Comparison of ENCODE assay signal across 8 cellular contexts in genomic region chr2:231557571-231558217, GRCh38. TPM values are rescaled to one million over a fixed set of nuclear protein-coding genes. Genes with fewer than 3 reads are reported as not detected.
DNase-seq lines count a peak whose midpoint lies in the region; ATAC-seq and TF ChIP-seq lines count a peak whose summit lies in the region.

No MANE protein-coding gene starts in this region.

- H3K4me3 ChIP-seq in HUES64 (ENCODE audit: low read length) (no peak overlapping the region), neuronal stem cell (ENCODE audit: low read length in 2 of 2) (no peak overlapping the region), upper lobe of left lung (no peak overlapping the region)

- ATAC-seq in upper lobe of left lung (ENCODE audit: low FRiP score in 2 of 2): peak; percentile 93 to 96

- no peak overlapping the region for H2BK12ac ChIP-seq in neuronal stem cell (ENCODE audit: low read length)

- H4K91ac ChIP-seq in neuronal stem cell (ENCODE audit: low read depth, low read length, poor library complexity): no peak overlapping the region

- no peaks in the 10 kb centered on the region for H3K79me1 ChIP-seq in neuronal stem cell (ENCODE audit: low read depth, low read length)

- H3K4me1 Mint-ChIP-seq in activated T-helper 1 cell treated with anti-CD3 and anti-CD28 coated beads, Interleukin-12 subunit alpha, Interleukin-12 subunit beta, Interleukin-2, Interleukin-4 antibody, amounts not matched to agents 30 ng/mL and 10 ng/mL and 1 ng/mL, durations not matched to agents 14 hours and 24 hours and 36 hours (ENCODE audit: low read depth): peaks cover 32% of the 10 kb centered on the region

- H3K27ac ChIP-seq in HUES64 (ENCODE audit: low read depth, low read length) (no peak overlapping the region), neuronal stem cell (replicated peaks; ENCODE audit: low read length) (no peak overlapping the region), upper lobe of left lung (peak overlapping the region; percentile 4 to 76 (median 72))

- no peaks in the 10 kb centered on the region for H3K4me1 ChIP-seq in HUES64 (ENCODE audit: insufficient read depth, low read length)
- peaks cover 0 to 4% of the 10 kb centered on the region in 2 donors for H3K4me1 ChIP-seq in neuronal stem cell (ENCODE audit: control insufficient read depth in 2 of 2, insufficient read depth in 1 of 2, low read depth in 1 of 2, low read length in 2 of 2)
- H3K4me1 ChIP-seq in upper lobe of left lung: peaks cover 16 to 27% (median 20%) of the 10 kb centered on the region in 4 donors

- TF ChIP-seq CTCF in GM20000 (IDR thresholded peaks at IDR 0.05; ENCODE audit: extremely low read depth, missing control alignments) (peak; percentile 11), upper lobe of left lung (IDR thresholded peaks at IDR 0.05) (peak; percentile 39 to 87 (median 63))

- H3K14ac ChIP-seq in neuronal stem cell (ENCODE audit: low read length): peak overlapping the region; percentile 28

- H3K36me3 ChIP-seq in HUES64 (ENCODE audit: insufficient read depth, low read length) (no peaks in the 10 kb centered on the region), neuronal stem cell (replicated peaks in 1 of 2; ENCODE audit: control insufficient read depth in 2 of 2, insufficient read depth in 2 of 2, low read length in 2 of 2) (no peaks in the 10 kb centered on the region), upper lobe of left lung (no peaks in the 10 kb centered on the region)

- H3K27me3 ChIP-seq in HUES64 (ENCODE audit: insufficient read depth, low read length) (no peaks in the 10 kb centered on the region), neuronal stem cell (ENCODE audit: control insufficient read depth in 3 of 3, insufficient read depth in 3 of 3, low read depth in 1 of 3, low read length in 3 of 3) (no peaks in the 10 kb centered on the region), upper lobe of left lung (no peaks in the 10 kb centered on the region)

- DNase-seq in COLO668 (lab: John Stamatoyannopoulos, UW; ENCODE audit: unreplicated experiment) (peak; percentile 27), GM20000 (ENCODE audit: low spot score) (peak; percentile 84), RPMI7951 (ENCODE audit: low read depth) (peak; percentile 81), fibroblast of the conjunctiva (ENCODE audit: low read depth) (peak; percentile 72), neuronal stem cell (ENCODE audit: low spot score) (peak; percentile 51), upper lobe of left lung (peak; percentile 57 to 77)
- peak; percentile 64 for DNase-seq in activated T-helper 1 cell treated with anti-CD3 and anti-CD28 coated beads, Interleukin-12 subunit alpha, Interleukin-12 subunit beta, Interleukin-2, Interleukin-4 antibody, amounts not matched to agents 30 ng/mL and 10 ng/mL and 1 ng/mL, durations not matched to agents 14 hours and 24 hours and 36 hours (ENCODE audit: low spot score)

- H2AK5ac ChIP-seq in neuronal stem cell (ENCODE audit: low read depth, low read length): peak overlapping the region; percentile 20

- intact Hi-C loops in activated T-helper 1 cell treated with anti-CD3 and anti-CD28 coated beads, Interleukin-12 subunit alpha, Interleukin-12 subunit beta, Interleukin-2, Interleukin-4 antibody, amounts not matched to agents 30 ng/mL and 10 ng/mL and 1 ng/mL, durations not matched to agents 14 hours and 24 hours and 36 hours (cut with micrococcal nuclease): loop anchor here (1.0 to 5.0 kb wide), 6 partner anchors 12 to 160 kb away; partner anchors contain the start of genes NCL and NMUR1

- H3K4me3 Mint-ChIP-seq in activated T-helper 1 cell treated with anti-CD3 and anti-CD28 coated beads, Interleukin-12 subunit alpha, Interleukin-12 subunit beta, Interleukin-2, Interleukin-4 antibody, amounts not matched to agents 30 ng/mL and 10 ng/mL and 1 ng/mL, durations not matched to agents 14 hours and 24 hours and 36 hours: no peak overlapping the region

- TF ChIP-seq EP300 in upper lobe of left lung (IDR thresholded peaks at IDR 0.05): no peak

- H3K23ac ChIP-seq in neuronal stem cell (ENCODE audit: low read depth, low read length, poor library complexity): no peak overlapping the region

- 54% methylated on average over 11 of the region's 11 CpGs for WGBS in HUES64
- no CpG with 5 or more reads among the region's 11 CpGs for WGBS in neuronal stem cell (ENCODE audit: extremely low coverage in 2 of 2, insufficient read length in 2 of 2, insufficient replicate concordance in 1 of 2), 2 donors
- WGBS in upper lobe of left lung, 2 donors: 26 to 60% methylated on average over 3 to 11 of the region's 11 CpGs

- H3K27ac Mint-ChIP-seq in activated T-helper 1 cell treated with anti-CD3 and anti-CD28 coated beads, Interleukin-12 subunit alpha, Interleukin-12 subunit beta, Interleukin-2, Interleukin-4 antibody, amounts not matched to agents 30 ng/mL and 10 ng/mL and 1 ng/mL, durations not matched to agents 14 hours and 24 hours and 36 hours: no peak overlapping the region

- peak overlapping the region; percentile 71 for H2AFZ ChIP-seq in neuronal stem cell (ENCODE audit: low read length)

- peak overlapping the region; percentile 14 for H2BK15ac ChIP-seq in neuronal stem cell (ENCODE audit: low read length)

- peaks cover 10% of the 10 kb centered on the region for H3K9me3 Mint-ChIP-seq in activated T-helper 1 cell treated with anti-CD3 and anti-CD28 coated beads, Interleukin-12 subunit alpha, Interleukin-12 subunit beta, Interleukin-2, Interleukin-4 antibody, amounts not matched to agents 30 ng/mL and 10 ng/mL and 1 ng/mL, durations not matched to agents 14 hours and 24 hours and 36 hours

- H3K27me3 Mint-ChIP-seq in activated T-helper 1 cell treated with anti-CD3 and anti-CD28 coated beads, Interleukin-12 subunit alpha, Interleukin-12 subunit beta, Interleukin-2, Interleukin-4 antibody, amounts not matched to agents 30 ng/mL and 10 ng/mL and 1 ng/mL, durations not matched to agents 14 hours and 24 hours and 36 hours (ENCODE audit: insufficient read depth): no peaks in the 10 kb centered on the region

- no peak overlapping the region for H2BK120ac ChIP-seq in neuronal stem cell (ENCODE audit: low read depth, low read length)

- H3K4me2 ChIP-seq in neuronal stem cell (ENCODE audit: insufficient read depth, low read length, poor library complexity, severe bottlenecking): no peak overlapping the region

- H4K8ac ChIP-seq in neuronal stem cell (ENCODE audit: low read depth, low read length): no peak overlapping the region

- peak overlapping the region; percentile 55 for H3K18ac ChIP-seq in neuronal stem cell (ENCODE audit: low read length)

- H2BK5ac ChIP-seq in neuronal stem cell (ENCODE audit: low read length): no peak overlapping the region

- TF ChIP-seq POLR2A in upper lobe of left lung (IDR thresholded peaks at IDR 0.05): no peak

- H3K4ac ChIP-seq in neuronal stem cell (ENCODE audit: low read length): no peak overlapping the region

- H3K36me3 Mint-ChIP-seq in activated T-helper 1 cell treated with anti-CD3 and anti-CD28 coated beads, Interleukin-12 subunit alpha, Interleukin-12 subunit beta, Interleukin-2, Interleukin-4 antibody, amounts not matched to agents 30 ng/mL and 10 ng/mL and 1 ng/mL, durations not matched to agents 14 hours and 24 hours and 36 hours (ENCODE audit: low read depth): peaks cover 15% of the 10 kb centered on the region

- H3K9ac ChIP-seq in HUES64 (ENCODE audit: low read depth, low read length) (0 out of 2 replicates have a peak overlapping the region, but pooled peaks have one; percentile 0), neuronal stem cell (ENCODE audit: low read depth, low read length, poor library complexity) (no peak overlapping the region)

- H3K9me3 ChIP-seq in HUES64 (ENCODE audit: insufficient read depth, low read depth, low read length) (peaks cover 6% of the 10 kb centered on the region; the same call in 1 of the 2 replicates), neuronal stem cell (replicated peaks in 1 of 2; ENCODE audit: control insufficient read depth in 2 of 2, insufficient read depth in 1 of 2, low read depth in 1 of 2, low read length in 2 of 2) (no peaks in the 10 kb centered on the region), upper lobe of left lung (peaks cover 0 to 6% (median 3%) of the 10 kb centered on the region in 4 donors)

RNA-seq across cellular contexts. Expression of gene NMUR1, which starts 27.4 kb away (rescaled TPM):
- 0.10 TPM for polyA plus RNA-seq in HUES64 (2013, experiment 1 of 2)
- polyA plus RNA-seq in HUES64 (2013, experiment 2 of 2): 0.13 TPM
- total RNA-seq in RPMI7951 (2014; rRNA removed; shearing (Covaris generic)): not detected in 2 replicates
- 0.05 TPM in 1 of 2 replicates, not detected in the other for total RNA-seq in activated T-helper 1 cell treated with anti-CD3 and anti-CD28 coated beads, Interleukin-12 subunit alpha, Interleukin-12 subunit beta, Interleukin-2, Interleukin-4 antibody, amounts not matched to agents 30 ng/mL and 10 ng/mL and 1 ng/mL, durations not matched to agents 14 hours and 24 hours and 36 hours
- polyA plus RNA-seq in neuronal stem cell (2013, experiment 1 of 2): 0.28 TPM
- polyA plus RNA-seq in neuronal stem cell (2013, experiment 2 of 2): 0.29 TPM
- 1 to 10 TPM; 1.1 to 2.4 (median 1.9) TPM for total RNA-seq in upper lobe of left lung

RNA-seq across cellular contexts. Expression of gene TEX44, which starts 35.0 kb away (rescaled TPM):
- not detected for polyA plus RNA-seq in HUES64 (2013, experiment 1 of 2)
- not detected for polyA plus RNA-seq in HUES64 (2013, experiment 2 of 2)
- total RNA-seq in RPMI7951 (2014; rRNA removed; shearing (Covaris generic)): not detected in 2 replicates
- not detected in 2 replicates for total RNA-seq in activated T-helper 1 cell treated with anti-CD3 and anti-CD28 coated beads, Interleukin-12 subunit alpha, Interleukin-12 subunit beta, Interleukin-2, Interleukin-4 antibody, amounts not matched to agents 30 ng/mL and 10 ng/mL and 1 ng/mL, durations not matched to agents 14 hours and 24 hours and 36 hours
- not detected for polyA plus RNA-seq in neuronal stem cell (2013, experiment 1 of 2)
- polyA plus RNA-seq in neuronal stem cell (2013, experiment 2 of 2): not detected
- total RNA-seq in upper lobe of left lung: not detected

Comparison
In these comparisons a context has a peak if more than half of its experiments do, and no peak if none do; other contexts are left out.
1. DNase-seq: peak in every context shown above with its lines; median percentile 84 in GM20000; 81 in RPMI7951; 72 in fibroblast of the conjunctiva; 67 in upper lobe of left lung; 64 in activated T-helper 1 cell treated with anti-CD3 and anti-CD28 coated beads, Interleukin-12 subunit alpha, Interleukin-12 subunit beta, Interleukin-2, Interleukin-4 antibody, amounts not matched to agents 30 ng/mL and 10 ng/mL and 1 ng/mL, durations not matched to agents 14 hours and 24 hours and 36 hours; 51 in neuronal stem cell; 27 in COLO668.
2. H3K27ac ChIP-seq: peak in upper lobe of left lung (4 of 4); none in HUES64 (single experiment) and neuronal stem cell (single experiment).